ENCODE assay signal across 14 cellular contexts in genomic region chr16:30054451-30054850, GRCh38. TPM values are rescaled to one million over a fixed set of nuclear protein-coding genes. Genes with fewer than 3 reads are reported as not detected.
DNase-seq lines count a peak whose midpoint lies in the region; ATAC-seq and TF ChIP-seq lines count a peak whose summit lies in the region.
"Had no signal": no experiment of that assay in that cellular context is flagged by ENCODE, and none has a peak within 500 bp of the region (broad histone marks: within the 10 kb centered on the region; RNA-seq: fewer than 3 reads in every experiment).

No MANE protein-coding gene starts in this region.

- H3K79me2 ChIP-seq in OCI-LY7 (ENCODE audit: insufficient read depth, low read depth, low read length): no peaks in the 10 kb centered on the region

- H2AFZ ChIP-seq in OCI-LY7 (ENCODE audit: low read length): no peak overlapping the region

- H3K9me3 ChIP-seq in OCI-LY7 (ENCODE audit: low read length): no peaks in the 10 kb centered on the region
- H3K9me3 ChIP-seq in psoas muscle: no peaks in the 10 kb centered on the region

- H3K27ac ChIP-seq in OCI-LY7 (ENCODE audit: low read depth, low read length, poor library complexity, severe bottlenecking) (no peak overlapping the region), psoas muscle (no peak overlapping the region), coronary artery (no peak overlapping the region)

- no peaks in the 10 kb centered on the region for H4K20me1 ChIP-seq in OCI-LY7 (ENCODE audit: insufficient read depth, low read length)

- no peaks in the 10 kb centered on the region for H3K36me3 ChIP-seq in OCI-LY7 (ENCODE audit: insufficient read depth, low read length)
- H3K36me3 ChIP-seq in psoas muscle (ENCODE audit: insufficient read depth in 1 of 2, low read depth in 1 of 2): no peaks in the 10 kb centered on the region

- CTCF ChIA-PET in OCI-LY7 (lab: Charles Lee; ENCODE audit: unreplicated experiment): interaction anchor here (0.5 to 1.6 kb wide), 2 partner anchors 38 to 285 kb away, joined by 3 read pairs; partner anchors contain the start of gene TBX6

- peak overlapping the region; percentile 49 for H3K4me3 Mint-ChIP-seq in activated T-cell treated with anti-CD3 and anti-CD28 coated beads, Interleukin-2, amount 50 U/mL, for 4 hours
- H3K4me3 Mint-ChIP-seq in effector memory CD8-positive, alpha-beta T cell: peak overlapping the region; percentile 2 to 42

- H3K27me3 ChIP-seq in psoas muscle (ENCODE audit: insufficient read depth in 3 of 3, low read length in 2 of 3): no peaks in the 10 kb centered on the region

- POLR2A ChIA-PET in OCI-LY7 (lab: Charles Lee): no interaction called here

- intact Hi-C loops in OCI-LY7 (cut with micrococcal nuclease; ENCODE audit: unreplicated experiment) (no loop called here), psoas muscle (cut with DNase I) (no loop called here)

- peaks cover 20% of the 10 kb centered on the region for H3K4me1 Mint-ChIP-seq in activated T-cell treated with anti-CD3 and anti-CD28 coated beads, Interleukin-2, amount 50 U/mL, for 4 hours (ENCODE audit: low read depth)
- H3K4me1 Mint-ChIP-seq in effector memory CD8-positive, alpha-beta T cell (ENCODE audit: low read depth in 2 of 2): peaks cover 11 to 14% of the 10 kb centered on the region in 2 donors

- H3K36me3 Mint-ChIP-seq in activated T-cell treated with anti-CD3 and anti-CD28 coated beads, Interleukin-2, amount 50 U/mL, for 4 hours (ENCODE audit: insufficient read depth): no peaks in the 10 kb centered on the region
- H3K36me3 Mint-ChIP-seq in effector memory CD8-positive, alpha-beta T cell (ENCODE audit: insufficient read depth): peaks cover 22% of the 10 kb centered on the region

- no peaks in the 10 kb centered on the region for H3K9me3 Mint-ChIP-seq in activated T-cell treated with anti-CD3 and anti-CD28 coated beads, Interleukin-2, amount 50 U/mL, for 4 hours
- H3K9me3 Mint-ChIP-seq in effector memory CD8-positive, alpha-beta T cell: no peaks in the 10 kb centered on the region

- TF ChIP-seq CTCF in OCI-LY7 (conservative IDR thresholded peaks at IDR 0.05; ENCODE audit: low read length) (no peak), psoas muscle (IDR thresholded peaks at IDR 0.05) (no peak), coronary artery (IDR thresholded peaks at IDR 0.05) (no peak)

- H3K4me2 ChIP-seq in OCI-LY7 (ENCODE audit: low read length): peak overlapping the region; percentile 23; the same call in 1 of the 2 replicates

- H3K27me3 Mint-ChIP-seq in activated T-cell treated with anti-CD3 and anti-CD28 coated beads, Interleukin-2, amount 50 U/mL, for 4 hours (ENCODE audit: low read depth): no peaks in the 10 kb centered on the region
- no peaks in the 10 kb centered on the region for H3K27me3 Mint-ChIP-seq in effector memory CD8-positive, alpha-beta T cell

- ATAC-seq in activated T-cell treated with anti-CD3 and anti-CD28 coated beads, Interleukin-2, amount 50 U/mL, for 4 hours: no peak
- ATAC-seq in effector memory CD8-positive, alpha-beta T cell (replicated peaks): no peak
- no peak for ATAC-seq in psoas muscle

- BruUV-seq in OCI-LY7 (replicated peaks; lab: Mats Ljungman, UMichigan): no TSS peak

- DNase-seq in activated T-cell treated with anti-CD3 and anti-CD28 coated beads, Interleukin-2, amount 50 U/mL, for 4 hours: no peak
- no peak for DNase-seq in activated T-cell treated with anti-CD3 and anti-CD28 coated beads, Interleukin-2, amount 50 U/mL, for 48 hours
- DNase-seq in OCI-LY7 (ENCODE audit: low spot score) (no peak), psoas muscle (no peak), SIG-M5 treated with dmso at 0.1 percent for 504 hours (lab: John Stamatoyannopoulos, UW; ENCODE audit: unreplicated experiment) (no peak), NCI-H2081 (lab: John Stamatoyannopoulos, UW) (no peak), coronary artery (ENCODE audit: low spot score) (no peak)
- no peak for DNase-seq in effector memory CD8-positive, alpha-beta T cell
- DNase-seq: effector CD4-positive, alpha-beta T cell; NCI-H1105; small intestine had no signal

- no peak overlapping the region for H3K4me3 ChIP-seq in OCI-LY7 (ENCODE audit: low read depth, low read length, poor library complexity, severe bottlenecking)
- H3K4me3 ChIP-seq in psoas muscle: peak overlapping the region; percentile 84
- no peak overlapping the region for H3K4me3 ChIP-seq in coronary artery

- H3K9me2 ChIP-seq in OCI-LY7 (ENCODE audit: insufficient read depth, low read length): no peaks in the 10 kb centered on the region

- 76 to 83% (median 78%) methylated on average over 8 of the region's 8 CpGs for WGBS in psoas muscle, 3 donors

- H3K4me1 ChIP-seq in OCI-LY7 (ENCODE audit: insufficient read depth, low read length, poor library complexity, severe bottlenecking): peaks cover 27% of the 10 kb centered on the region
- H3K4me1 ChIP-seq in psoas muscle: peaks cover 7% of the 10 kb centered on the region

- peak overlapping the region in 1 of 2 donors; percentile 79 for H3K27ac Mint-ChIP-seq in effector memory CD8-positive, alpha-beta T cell

RNA-seq across cellular contexts. Expression of gene ALDOA, which starts 11.1 kb away (rescaled TPM):
- total RNA-seq in activated T-cell treated with anti-CD3 and anti-CD28 coated beads, Interleukin-2, amount 50 U/mL, for 4 hours: 1,000 to 10,000 TPM; 2,101 to 2,362 (median 2,220) TPM
- total RNA-seq in OCI-LY7 (2014; rRNA removed; shearing (Covaris generic)): 646 and 809 TPM in 2 replicates
- 811 and 1,029 TPM in 2 replicates for total RNA-seq in OCI-LY7 (2022)
- total RNA-seq in psoas muscle: 1,000 to 10,000 TPM; 5,088 to 7,531 (median 6,001) TPM
- over 10,000 TPM in 1 of 3 donors, 1,000 to 10,000 TPM in 2; 4,532 to 12,458 (median 6,880) TPM for polyA plus RNA-seq in psoas muscle

RNA-seq across cellular contexts. Expression of gene PPP4C, which starts 21.3 kb away (rescaled TPM):
- 100 to 1,000 TPM; 147 to 164 (median 152) TPM for total RNA-seq in activated T-cell treated with anti-CD3 and anti-CD28 coated beads, Interleukin-2, amount 50 U/mL, for 4 hours
- total RNA-seq in OCI-LY7 (2014; rRNA removed; shearing (Covaris generic)): 137 and 144 TPM in 2 replicates
- total RNA-seq in OCI-LY7 (2022) (124 and 130 TPM in 2 replicates), psoas muscle (10 to 100 TPM; 38.1 to 64.5 (median 58.5) TPM)
- polyA plus RNA-seq in psoas muscle: 100 to 1,000 TPM in 2 of 3 donors, 10 to 100 TPM in 1; 79.1 to 172 (median 130) TPM

RNA-seq across cellular contexts. Expression of gene TLCD3B, which starts 23.4 kb away (rescaled TPM):
- total RNA-seq in activated T-cell treated with anti-CD3 and anti-CD28 coated beads, Interleukin-2, amount 50 U/mL, for 4 hours: under 1 TPM; 0.22 to 0.33 (median 0.32) TPM
- 2.6 and 4.3 TPM in 2 replicates for total RNA-seq in OCI-LY7 (2014; rRNA removed; shearing (Covaris generic))
- 17.6 and 21.3 TPM in 2 replicates for total RNA-seq in OCI-LY7 (2022)
- total RNA-seq in psoas muscle: 1 to 10 TPM in 1 of 4 donors, under 1 TPM in 3; 0.17 to 1.9 (median 0.23) TPM
- polyA plus RNA-seq in psoas muscle: under 1 TPM; 0.13 to 0.62 (median 0.17) TPM
- total RNA-seq: mucosa of gallbladder had no signal

RNA-seq across cellular contexts. Expression of gene C16orf92, which starts 31.5 kb away (rescaled TPM):
- not detected for total RNA-seq in activated T-cell treated with anti-CD3 and anti-CD28 coated beads, Interleukin-2, amount 50 U/mL, for 4 hours
- total RNA-seq in OCI-LY7 (2014; rRNA removed; shearing (Covaris generic)): not detected in 2 replicates
- not detected in 2 replicates for total RNA-seq in OCI-LY7 (2022)
- total RNA-seq in psoas muscle: not detected
- not detected for polyA plus RNA-seq in psoas muscle
- total RNA-seq: GM12878, mucosa of gallbladder had no signal
- polyA plus RNA-seq: BJ, GM12878, small intestine had no signal

RNA-seq across cellular contexts. Expression of gene TBX6, which starts 37.3 kb away (rescaled TPM):
- under 1 TPM; 0.33 to 0.87 (median 0.48) TPM for total RNA-seq in activated T-cell treated with anti-CD3 and anti-CD28 coated beads, Interleukin-2, amount 50 U/mL, for 4 hours
- 0.77 and 1.4 TPM in 2 replicates for total RNA-seq in OCI-LY7 (2014; rRNA removed; shearing (Covaris generic))
- total RNA-seq in OCI-LY7 (2022) (3.7 and 4.5 TPM in 2 replicates), psoas muscle (1 to 10 TPM in 1 of 4 donors, under 1 TPM in 3; 0.32 to 1.0 (median 0.51) TPM)
- polyA plus RNA-seq in psoas muscle: 1 to 10 TPM in 2 of 3 donors, under 1 TPM in 1; 0.76 to 1.6 (median 1.5) TPM
